Comparison of ENCODE assay signal across 1 cellular context in genomic region chr1:15424146-15424667, GRCh38.
TF ChIP-seq lines count a peak whose summit lies in the region.

No MANE protein-coding gene starts in this region.

TF ChIP-seq in K562, 482 proteins besides CTCF, POLR2A, EP300 and RAD21 (continued from another document):
- peak; percentile 23 for TF ChIP-seq TAF1 (IDR thresholded peaks at IDR 0.05; ENCODE audit: control insufficient read depth, extremely low read depth, insufficient read depth, low read length, severe bottlenecking)
- TF ChIP-seq HDAC1 (IDR thresholded peaks at IDR 0.05), result peak in 1 of 2 experiments; percentile 42; a peak in 1 of 4 replicates
- 0 out of 2 replicates have a peak, but pooled peaks have one; percentile 2 for TF ChIP-seq ZKSCAN1 (IDR thresholded peaks at IDR 0.05; ENCODE audit: low read depth, low read length)
- TF ChIP-seq MYNN (IDR thresholded peaks at IDR 0.05), result peak; percentile 96
- TF ChIP-seq MYNN (CRISPR knock-in tag; IDR thresholded peaks at IDR 0.05), result no peak
- TF ChIP-seq KLF16 (IDR thresholded peaks at IDR 0.05), result peak; percentile 88
- no peak for TF ChIP-seq PCBP2 (IDR thresholded peaks at IDR 0.05; ENCODE audit: low read depth, low read length, poor library complexity, severe bottlenecking)
- peak; percentile 26; the same call in 1 of the 2 replicates for TF ChIP-seq NCOA1 (IDR thresholded peaks at IDR 0.05; ENCODE audit: low read depth)
- peak; percentile 92 for TF ChIP-seq EGR1 (conservative IDR thresholded peaks at IDR 0.05)
- no peak for TF ChIP-seq CREB1 (IDR thresholded peaks at IDR 0.05)
- TF ChIP-seq CREB1 (CRISPR knock-in tag; IDR thresholded peaks at IDR 0.05), result no peak
- no peak for TF ChIP-seq NRF1 (conservative IDR thresholded peaks at IDR 0.05 in 1 of 2, IDR thresholded peaks at IDR 0.05 in 1 of 2)
- TF ChIP-seq SRSF9 (IDR thresholded peaks at IDR 0.05; ENCODE audit: borderline replicate concordance, low read depth, low read length), result no peak
TF ChIP-seq in K562: peak in this region for 63.
